Comparison of ENCODE assay signal across 8 cellular contexts in genomic region chr5:137752873-137753226, GRCh38. TPM values are rescaled to one million over a fixed set of nuclear protein-coding genes. Genes with fewer than 3 reads are reported as not detected.
A peak's percentile ranks its signal among the peaks of the same experiment; 100 is the strongest.
DNase-seq lines count a peak whose midpoint lies in the region; ATAC-seq, FAIRE-seq and TF ChIP-seq lines count a peak whose summit lies in the region.

No MANE protein-coding gene starts in this region.

- TF ChIP-seq POLR2A in A549 (IDR thresholded peaks at IDR 0.05; ENCODE audit: low read length) = no peak

- H3F3A ChIP-seq in GM23248 (ENCODE audit: insufficient read depth) (peaks cover 21% of the 10 kb centered on the region), SK-N-SH (replicated peaks; ENCODE audit: insufficient read depth) (peaks cover 8% of the 10 kb centered on the region)

- H2AFZ ChIP-seq in GM23248 (no peak overlapping the region), SK-N-SH (ENCODE audit: low read depth) (no peak overlapping the region)

- CTCF ChIA-PET in A549 (lab: Yijun Ruan, JAX) (interaction anchor here (0.7 to 2.1 kb wide), 11 partner anchors 11 to 381 kb away, joined by 3 to 17 read pairs (median 4); no protein-coding TSS in a partner anchor), SK-N-SH (lab: Yijun Ruan, JAX) (interaction anchor here (0.6 to 1.5 kb wide), 9 partner anchors 11 to 609 kb away, joined by 3 to 10 read pairs (median 4); no protein-coding TSS in a partner anchor)

- DNase-seq in A549 (ENCODE audit: low read depth in 1 of 2, low spot score in 1 of 2) (peak in 1 of 2 experiments; percentile 45), GM23248 (no peak), SK-N-SH (no peak), kidney glomerular epithelial cell (lab: John Stamatoyannopoulos, UW) (no peak), AG08396 (ENCODE audit: low spot score) (no peak)

- H3K27me3 ChIP-seq in GM23248 (replicated peaks; ENCODE audit: insufficient read depth) (no peaks in the 10 kb centered on the region), SK-N-SH (ENCODE audit: insufficient read depth) (no peaks in the 10 kb centered on the region), duodenal mucosa (ENCODE audit: control insufficient read depth in 1 of 2, insufficient read depth in 2 of 2, low read length in 2 of 2) (no peaks in the 10 kb centered on the region), mucosa of rectum (ENCODE audit: control insufficient read depth in 2 of 2, insufficient read depth in 2 of 2, low read length in 2 of 2) (no peaks in the 10 kb centered on the region)

- H3K79me2 ChIP-seq in GM23248 (ENCODE audit: insufficient read depth) (peaks cover 59% of the 10 kb centered on the region), SK-N-SH (ENCODE audit: insufficient read depth) (peaks cover 59% of the 10 kb centered on the region)

- H3K9me2 ChIP-seq in GM23248 (ENCODE audit: insufficient read depth) = no peaks in the 10 kb centered on the region
- no peaks in the 10 kb centered on the region for H3K9me2 ChIP-seq in SK-N-SH

- peaks cover 24% of the 10 kb centered on the region for H3K4me1 ChIP-seq in A549
- H3K4me1 ChIP-seq in GM23248 (ENCODE audit: insufficient read depth) = peaks cover 17% of the 10 kb centered on the region
- peaks cover 0 to 6% of the 10 kb centered on the region in 2 experiments; a peak in 2 of 4 replicates for H3K4me1 ChIP-seq in SK-N-SH (ENCODE audit: control insufficient read depth in 1 of 2, insufficient read depth in 2 of 2, low read depth in 1 of 2, low read length in 1 of 2)
- peaks cover 15 to 20% of the 10 kb centered on the region in 2 donors for H3K4me1 ChIP-seq in duodenal mucosa (ENCODE audit: control insufficient read depth in 1 of 2, insufficient read depth in 2 of 2, low read length in 2 of 2)
- peaks cover 15 to 19% of the 10 kb centered on the region in 2 donors for H3K4me1 ChIP-seq in mucosa of rectum (ENCODE audit: control insufficient read depth in 2 of 2, insufficient read depth in 2 of 2, low read length in 2 of 2)

- H3K36me3 ChIP-seq in GM23248 (ENCODE audit: low read depth) = no peaks in the 10 kb centered on the region
- peaks cover 28 to 32% of the 10 kb centered on the region in 2 experiments for H3K36me3 ChIP-seq in SK-N-SH (replicated peaks in 1 of 2; ENCODE audit: control insufficient read depth in 1 of 2, insufficient read depth in 2 of 2, low read length in 1 of 2)
- peaks cover 0 to 3% of the 10 kb centered on the region in 2 donors for H3K36me3 ChIP-seq in duodenal mucosa (ENCODE audit: control insufficient read depth in 1 of 2, insufficient read depth in 2 of 2, low read length in 2 of 2)
- H3K36me3 ChIP-seq in mucosa of rectum (ENCODE audit: control insufficient read depth in 2 of 2, insufficient read depth in 2 of 2, low read length in 2 of 2) = peaks cover 0 to 4% of the 10 kb centered on the region in 2 donors

- TF ChIP-seq EP300 in A549 (IDR thresholded peaks at IDR 0.05) = no peak
- no peak for TF ChIP-seq EP300 in SK-N-SH (IDR thresholded peaks at IDR 0.05; ENCODE audit: borderline replicate concordance in 1 of 2, low read depth in 1 of 2, low read length in 1 of 2)

- peak overlapping the region; percentile 92 to 97 for H3K27ac ChIP-seq in A549
- H3K27ac ChIP-seq in GM23248 = peak overlapping the region; percentile 97
- H3K27ac ChIP-seq in SK-N-SH (ENCODE audit: low read depth in 2 of 2, low read length in 1 of 2) = peak overlapping the region in 1 of 2 experiments; percentile 97; a peak in 3 of 4 replicates
- peak overlapping the region; percentile 100 for H3K27ac ChIP-seq in duodenal mucosa (ENCODE audit: low read depth, low read length)
- peak overlapping the region; percentile 99 to 100 for H3K27ac ChIP-seq in mucosa of rectum (ENCODE audit: low read depth in 2 of 2, low read length in 2 of 2)

- 0% methylated on average over 5 of the region's 6 CpGs for WGBS in A549 (ENCODE audit: missing lambda C conversion rate)
- WGBS in GM23248 (ENCODE audit: low coverage in 1 of 2, low lambda C conversion rate in 2 of 2, missing lambda C conversion rate in 2 of 2), 2 experiments = 0% methylated on average over 6 of the region's 6 CpGs
- 0% methylated on average over 6 of the region's 6 CpGs for WGBS in SK-N-SH (ENCODE audit: low lambda C conversion rate)

- H3K9ac ChIP-seq in GM23248 (peak overlapping the region; percentile 98), SK-N-SH (peak overlapping the region; percentile 99), duodenal mucosa (ENCODE audit: low read depth in 1 of 2, low read length in 2 of 2) (peak overlapping the region; percentile 100), mucosa of rectum (ENCODE audit: low read depth in 1 of 2, low read length in 2 of 2) (peak overlapping the region; percentile 88 to 98)

- H3K4me2 ChIP-seq in A549 (peak overlapping the region; percentile 89), GM23248 (ENCODE audit: unreplicated experiment) (peak overlapping the region; percentile 100), SK-N-SH (peak overlapping the region; percentile 96)

- FAIRE-seq in A549 (lab: Jason Lieb, UNC) = no peak

- H3K4me3 ChIP-seq in A549 (peak overlapping the region; percentile 78), GM23248 (peak overlapping the region; percentile 83), SK-N-SH (ENCODE audit: low read depth in 2 of 2, low read length in 1 of 2) (peak overlapping the region; percentile 93 to 94), duodenal mucosa (ENCODE audit: low read depth in 1 of 2, low read length in 2 of 2) (peak overlapping the region; percentile 97 to 98), mucosa of rectum (ENCODE audit: low read length in 2 of 2) (peak overlapping the region; percentile 90 to 91)

- ATAC-seq in A549 = peak in 1 of 2 experiments; percentile 13; a peak in 3 of 6 replicates
- ATAC-seq in HG02623 (IDR thresholded peaks at IDR 0.05; ENCODE audit: unreplicated experiment) = no peak

- TF ChIP-seq CTCF in A549 (IDR thresholded peaks at IDR 0.05) (no peak), SK-N-SH (IDR thresholded peaks at IDR 0.05) (no peak)

- H3K9me3 ChIP-seq in A549 (no peaks in the 10 kb centered on the region), GM23248 (ENCODE audit: low read depth) (no peaks in the 10 kb centered on the region), SK-N-SH (no peaks in the 10 kb centered on the region), duodenal mucosa (ENCODE audit: control insufficient read depth in 1 of 2, low read length in 2 of 2) (no peaks in the 10 kb centered on the region), mucosa of rectum (ENCODE audit: control insufficient read depth in 2 of 2, low read length in 2 of 2) (no peaks in the 10 kb centered on the region)

- POLR2A ChIA-PET in A549 (lab: Yijun Ruan, JAX) = interaction anchor here (1.1 to 1.2 kb wide), 2 partner anchors 8 to 11 kb away, joined by 3 to 5 read pairs; no protein-coding TSS in a partner anchor
- POLR2A ChIA-PET in SK-N-SH (lab: Yijun Ruan, JAX) = interaction anchor here (0.5 to 1.8 kb wide), 6 partner anchors 64 to 357 kb away, joined by 3 to 7 read pairs (median 4); partner anchors contain the start of gene PKD2L2

- H4K20me1 ChIP-seq in GM23248 (ENCODE audit: insufficient read depth) = peaks cover 12% of the 10 kb centered on the region; the same call in 1 of the 2 replicates
- peaks cover 58% of the 10 kb centered on the region for H4K20me1 ChIP-seq in SK-N-SH (ENCODE audit: insufficient read depth)

- TF ChIP-seq RAD21 in A549 (conservative IDR thresholded peaks at IDR 0.05 in 1 of 2, IDR thresholded peaks at IDR 0.05 in 1 of 2) = no peak
- no peak for TF ChIP-seq RAD21 in SK-N-SH (IDR thresholded peaks at IDR 0.05; ENCODE audit: low read length)

- in situ Hi-C loops in GM23248 (cut with MboI) = no loop called here

TF ChIP-seq in A549, 52 proteins besides CTCF, POLR2A, EP300 and RAD21:
- TF ChIP-seq RNF2 (IDR thresholded peaks at IDR 0.05; ENCODE audit: borderline replicate concordance, low read depth) = no peak
- 0 out of 2 replicates have a peak, but pooled peaks have one; percentile 38 for TF ChIP-seq TP53 (CRISPR knock-in tag; IDR thresholded peaks at IDR 0.05)

TF ChIP-seq in SK-N-SH, 30 proteins besides CTCF, POLR2A, EP300 and RAD21 (continues in another document):
- TF ChIP-seq PBX3 (IDR thresholded peaks at IDR 0.05) = no peak

RNA-seq across cellular contexts. Expression of gene HNRNPA0, which starts 1.3 kb away (rescaled TPM):
- 13.6 and 17.0 TPM in 2 replicates for polyA plus RNA-seq in A549 (2011; rRNA removed)
- 35.2 and 44.1 TPM in 2 replicates for polyA plus RNA-seq in A549 (2012; cell fraction: cytosol; rRNA removed)
- polyA plus RNA-seq in A549 (2012; cell fraction: nucleus; rRNA removed) = 26.5 and 28.9 TPM in 2 replicates
- polyA plus RNA-seq in A549 (2017; fragmentation: RNase III; extraction: RNeasy Plus Mini Kit Qiagen cat#74134 plus additional on column Dnase treatment) = 47.9 to 51.2 TPM (median 49.4 TPM) in 3 replicates
- polyA minus RNA-seq in A549 (2011; rRNA and poly(A)+ RNA removed) = 5.5 and 6.1 TPM in 2 replicates
- 12.2 and 15.0 TPM in 2 replicates for total RNA-seq in GM23248 (2014; rRNA removed; shearing (Covaris generic))
- polyA plus RNA-seq in GM23248 (2016; fragmentation: Nextera tagmentation; extraction: Ambion mirVana) = 5.2 and 5.4 TPM in 2 replicates
- polyA plus RNA-seq in SK-N-SH (2012; rRNA removed) = 19.2 and 24.9 TPM in 2 replicates
- 18.5 and 21.0 TPM in 2 replicates for polyA plus RNA-seq in SK-N-SH (2012; cell fraction: cytosol; rRNA removed)
- polyA plus RNA-seq in SK-N-SH (2012; cell fraction: nucleus; rRNA removed) = 12.0 TPM in 2 replicates

RNA-seq across cellular contexts. Expression of gene KLHL3, which starts 17.0 kb away (rescaled TPM):
- polyA plus RNA-seq in A549 (2011; rRNA removed) (1.1 and 1.4 TPM in 2 replicates), A549 (2017; fragmentation: RNase III; extraction: RNeasy Plus Mini Kit Qiagen cat#74134 plus additional on column Dnase treatment) (0.31 to 0.46 TPM (median 0.35 TPM) in 3 replicates), GM23248 (2016; fragmentation: Nextera tagmentation; extraction: Ambion mirVana) (1.1 and 1.7 TPM in 2 replicates), SK-N-SH (2012; rRNA removed) (3.8 and 4.9 TPM in 2 replicates)
- 0.33 and 0.67 TPM in 2 replicates for polyA plus RNA-seq in A549 (2012; cell fraction: cytosol; rRNA removed)
- 1.9 and 2.7 TPM in 2 replicates for polyA plus RNA-seq in A549 (2012; cell fraction: nucleus; rRNA removed)
- 7.8 and 13.3 TPM in 2 replicates for polyA minus RNA-seq in A549 (2011; rRNA and poly(A)+ RNA removed)
- 0.51 and 1.3 TPM in 2 replicates for total RNA-seq in GM23248 (2014; rRNA removed; shearing (Covaris generic))
- polyA plus RNA-seq in SK-N-SH (2012; cell fraction: cytosol; rRNA removed) = 1.9 and 2.3 TPM in 2 replicates
- polyA plus RNA-seq in SK-N-SH (2012; cell fraction: nucleus; rRNA removed) = 22.2 and 23.7 TPM in 2 replicates
